ENCODE assay signal across 8 cellular contexts in genomic region chr5:149857499-149857898, GRCh38.
A peak's percentile ranks its signal among the peaks of the same experiment; 100 is the strongest.
DNase-seq lines count a peak whose midpoint lies in the region; ATAC-seq and TF ChIP-seq lines count a peak whose summit lies in the region.
"Had no signal": no experiment of that assay in that cellular context is flagged by ENCODE, and none has a peak within 500 bp of the region (broad histone marks: within the 10 kb centered on the region; RNA-seq: fewer than 3 reads in every experiment).

No MANE protein-coding gene starts in this region.

- peak overlapping the region in 1 of 2 donors; percentile 42 for H3K9ac ChIP-seq in stomach smooth muscle (ENCODE audit: low read length in 2 of 2)

- TF ChIP-seq CTCF in VCaP (conservative IDR thresholded peaks at IDR 0.05) (no peak), WTC11 (IDR thresholded peaks at IDR 0.05) (no peak)

- H3K27ac ChIP-seq in VCaP (peak overlapping the region; percentile 75), stomach smooth muscle (ENCODE audit: low read length) (peak overlapping the region; percentile 84)

- POLR2A ChIA-PET in WTC11 (lab: Charles Lee) = no interaction called here

- H3K27me3 ChIP-seq in stomach smooth muscle (ENCODE audit: control insufficient read depth in 1 of 2, insufficient read depth in 2 of 2, low read length in 2 of 2) = no peaks in the 10 kb centered on the region

- no peak for TF ChIP-seq EP300 in Ishikawa (IDR thresholded peaks at IDR 0.05; ENCODE audit: borderline replicate concordance)

- CTCF ChIA-PET in WTC11 (lab: Charles Lee) = interaction anchor here (0.9 to 16.6 kb wide), 3 partner anchors 21 to 223 kb away, joined by 3 to 298 read pairs (median 3); no protein-coding TSS in a partner anchor

- H3K9me3 Mint-ChIP-seq in WTC11 = no peaks in the 10 kb centered on the region

- peaks cover 3% of the 10 kb centered on the region in 2 donors for H3K36me3 ChIP-seq in stomach smooth muscle (ENCODE audit: control insufficient read depth in 2 of 2, insufficient read depth in 2 of 2, low read length in 2 of 2)

- H3K9me3 ChIP-seq in stomach smooth muscle (ENCODE audit: control insufficient read depth in 2 of 2, low read length in 2 of 2) = no peaks in the 10 kb centered on the region

- H3K4me1 ChIP-seq in stomach smooth muscle (ENCODE audit: control insufficient read depth, insufficient read depth, low read length) = peaks cover 11% of the 10 kb centered on the region

- DNase-seq in left ventricle myocardium superior = peak; percentile 90
- no peak for DNase-seq in WTC11 (ENCODE audit: low spot score)
- DNase-seq: Karpas-422 had no signal

- no peak for TF ChIP-seq RAD21 in Ishikawa (IDR thresholded peaks at IDR 0.05; ENCODE audit: low read depth)

- intact Hi-C loops in left ventricle myocardium superior (cut with micrococcal nuclease) = no loop called here

- H3K27ac Mint-ChIP-seq in WTC11 = no peak overlapping the region

- no peak overlapping the region for H3K4me3 ChIP-seq in stomach smooth muscle (ENCODE audit: low read length in 2 of 2)

- H3K4me3 Mint-ChIP-seq in WTC11 = no peak overlapping the region

- H3K27me3 Mint-ChIP-seq in WTC11 (ENCODE audit: low read depth) = no peaks in the 10 kb centered on the region

- peaks cover 16% of the 10 kb centered on the region for H3K4me1 Mint-ChIP-seq in WTC11

- peak; percentile 97 for ATAC-seq in left ventricle myocardium superior
- no peak for ATAC-seq in GM21390 (IDR thresholded peaks at IDR 0.05; ENCODE audit: unreplicated experiment)
- ATAC-seq in HG02798 (IDR thresholded peaks at IDR 0.05; ENCODE audit: poor library complexity, unreplicated experiment) = no peak
- ATAC-seq in WTC11 = no peak

- H3K36me3 Mint-ChIP-seq in WTC11 = no peaks in the 10 kb centered on the region

TF ChIP-seq in Ishikawa, 13 proteins besides CTCF, POLR2A, EP300 and RAD21:
- TF ChIP-seq NFIC (IDR thresholded peaks at IDR 0.05) = peak; percentile 89
- no peak for TF ChIP-seq CREB1 (IDR thresholded peaks at IDR 0.05; ENCODE audit: low read depth)
- TF ChIP-seq CEBPB (IDR thresholded peaks at IDR 0.05) = no peak

TF ChIP-seq in WTC11, 78 proteins besides CTCF, POLR2A, EP300 and RAD21 (continues in another document):
- no peak for TF ChIP-seq E2F1 (CRISPR knock-in tag; IDR thresholded peaks at IDR 0.05)
- no peak for TF ChIP-seq ZNF317 (CRISPR knock-in tag; IDR thresholded peaks at IDR 0.05; ENCODE audit: borderline replicate concordance, low read depth)
- TF ChIP-seq AR (CRISPR knock-in tag; IDR thresholded peaks at IDR 0.05) = no peak
- no peak for TF ChIP-seq ATF3 (CRISPR knock-in tag; conservative IDR thresholded peaks at IDR 0.05)
- TF ChIP-seq ZBTB21 (CRISPR knock-in tag; IDR thresholded peaks at IDR 0.05; ENCODE audit: borderline replicate concordance) = no peak
- TF ChIP-seq FOXP1 (CRISPR knock-in tag; IDR thresholded peaks at IDR 0.05; ENCODE audit: borderline replicate concordance) = no peak
- no peak for TF ChIP-seq IRF1 (CRISPR knock-in tag; IDR thresholded peaks at IDR 0.05)
- TF ChIP-seq TEAD4 (CRISPR knock-in tag; IDR thresholded peaks at IDR 0.05) = no peak
- TF ChIP-seq PREB (CRISPR knock-in tag; IDR thresholded peaks at IDR 0.05; ENCODE audit: borderline replicate concordance) = no peak
- TF ChIP-seq SOX15 (CRISPR knock-in tag; IDR thresholded peaks at IDR 0.05) = no peak
- no peak for TF ChIP-seq ETV6 (CRISPR knock-in tag; IDR thresholded peaks at IDR 0.05)
- TF ChIP-seq GTF2I (CRISPR knock-in tag; conservative IDR thresholded peaks at IDR 0.05) = no peak
- no peak for TF ChIP-seq PRDM15 (CRISPR knock-in tag; IDR thresholded peaks at IDR 0.05)
